ENCODE assay signal across 30 cellular contexts in the genomic region with DNA sequence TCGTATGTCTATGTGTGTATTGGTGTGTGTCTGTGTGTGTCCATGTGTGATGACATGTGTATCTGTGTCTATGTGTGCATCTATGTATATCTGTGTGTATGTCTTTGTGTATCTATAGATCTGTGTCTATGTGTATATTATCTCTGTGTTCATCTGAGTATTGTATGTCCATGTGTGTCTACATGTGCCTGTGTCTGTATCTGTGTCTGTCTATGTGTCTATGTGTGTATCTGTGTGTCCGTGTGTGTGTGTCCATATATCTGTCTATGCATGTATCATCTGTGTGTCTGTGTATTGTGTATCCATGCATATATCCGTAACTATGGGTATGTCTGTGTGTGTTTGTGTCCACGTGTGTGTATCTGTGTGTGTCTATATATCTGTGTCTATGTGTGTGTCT. TPM values are rescaled to one million over a fixed set of nuclear protein-coding genes. Genes with fewer than 3 reads are reported as not detected.
DNase-seq lines count a peak whose midpoint lies in the region; ATAC-seq, FAIRE-seq and TF ChIP-seq lines count a peak whose summit lies in the region.
"Had no signal": no experiment of that assay in that cellular context is flagged by ENCODE, and none has a peak within 500 bp of the region (broad histone marks: within the 10 kb centered on the region; RNA-seq: fewer than 3 reads in every experiment).

No MANE protein-coding gene starts in this region.

- no peaks in the 10 kb centered on the region for H3K9me3 ChIP-seq in HepG2 (ENCODE audit: low read length)
- H3K9me3 ChIP-seq in right lobe of liver: no peaks in the 10 kb centered on the region
- H3K9me3 ChIP-seq: BLaER1 had no signal

- TF ChIP-seq EP300 in HepG2 (IDR thresholded peaks at IDR 0.05; ENCODE audit: low read depth in 2 of 2, low read length in 2 of 2) (no peak), HepG2 (CRISPR knock-in tag; IDR thresholded peaks at IDR 0.05; ENCODE audit: borderline replicate concordance) (no peak)

- WGBS in HepG2 (ENCODE audit: low lambda C conversion rate): 54% methylated on average over 4 of the region's 4 CpGs
- 65% methylated on average over 4 of the region's 4 CpGs for WGBS in right lobe of liver (ENCODE audit: insufficient coverage, low coverage, low lambda C conversion rate, missing lambda C conversion rate)

- H4K20me1 ChIP-seq in HepG2 (ENCODE audit: insufficient read depth, low read length): no peaks in the 10 kb centered on the region

- DNase-seq in HepG2 (ENCODE audit: low spot score) (no peak), right lobe of liver (no peak), urothelium cell line (ENCODE audit: low spot score) (no peak), left cardiac atrium (no peak), AML-193 (lab: John Stamatoyannopoulos, UW) (no peak)
- DNase-seq in activated CD4-positive, alpha-beta T cell treated with anti-CD3 and anti-CD28 coated beads, Interleukin-2, amount 50 U/mL, for 1 hour: no peak
- DNase-seq: CD4-positive, alpha-beta T cell; DMS 273 treated with DMSO at 0.1 percent for 48 hours; DMS79; EL; GDM1; Kasumi-1; NCI-H1092 treated with DMSO at 0.1 percent for 48 hours; NCI-H1436; NCI-H187; NCI-H2081 treated with DMSO at 0.1 percent for 48 hours; NCI-H2171; NCI-H226; NCI-H510A; NCI-H69 had no signal

- H3K4me3 Mint-ChIP-seq in brain (peak overlapping the region; percentile 1 to 92 (median 15)), nephron (peak overlapping the region; percentile 40 to 68 (median 65))

- H3K27me3 ChIP-seq in HepG2 (ENCODE audit: control insufficient read depth in 1 of 2, insufficient read depth in 2 of 2, low read length in 2 of 2) (peaks cover 5 to 50% of the 10 kb centered on the region in 2 experiments; a peak in 4 of 5 replicates), right lobe of liver (no peaks in the 10 kb centered on the region)

- H3K27ac ChIP-seq in HepG2 (ENCODE audit: extremely low read length, insufficient read depth, low read length) (no peak overlapping the region), right lobe of liver (no peak overlapping the region)
- H3K27ac ChIP-seq: 22Rv1, SJSA1 had no signal

- H3K4me3 ChIP-seq in HepG2 (replicated peaks in 1 of 3; ENCODE audit: insufficient read depth in 1 of 3, low read depth in 2 of 3, low read length in 3 of 3): no peak overlapping the region
- no peak overlapping the region for H3K4me3 ChIP-seq in right lobe of liver
- H3K4me3 ChIP-seq: BLaER1, K562, SJSA1 had no signal

- H2AFZ ChIP-seq in HepG2 (ENCODE audit: low read length): no peak overlapping the region

- ATAC-seq in HepG2: no peak
- no peak for ATAC-seq in right lobe of liver
- ATAC-seq in left cardiac atrium: no peak
- ATAC-seq: K562, Right ventricle myocardium inferior had no signal

- peaks cover 0 to 3% (median 0%) of the 10 kb centered on the region in 5 experiments for H3K9me3 Mint-ChIP-seq in brain
- no peaks in the 10 kb centered on the region for H3K9me3 Mint-ChIP-seq in nephron
- H3K9me3 Mint-ChIP-seq: CD4-positive, alpha-beta T cell had no signal

- TF ChIP-seq CTCF in HepG2 (CRISPR knock-in tag; IDR thresholded peaks at IDR 0.05) (no peak), right lobe of liver (IDR thresholded peaks at IDR 0.05) (no peak), brain (conservative IDR thresholded peaks at IDR 0.05) (no peak), nephron (IDR thresholded peaks at IDR 0.05; ENCODE audit: unreplicated experiment in 3 of 3) (no peak)

- TF ChIP-seq POLR2A in HepG2 (IDR thresholded peaks at IDR 0.05; ENCODE audit: insufficient read depth in 1 of 2, low read depth in 2 of 2, low read length in 2 of 2) (no peak), right lobe of liver (IDR thresholded peaks at IDR 0.05) (no peak)

- H3K27ac Mint-ChIP-seq in brain: peak overlapping the region; percentile 3 to 99 (median 40)
- H3K27ac Mint-ChIP-seq in nephron: peak overlapping the region; percentile 39 to 98 (median 62)
- H3K27ac Mint-ChIP-seq: CD4-positive, alpha-beta T cell had no signal

- in situ Hi-C loops in HepG2 (cut with HindIII; ENCODE audit: extremely low pct_ligation_motif_present, low pct_unique_long_range_greater_than_20kb): no loop called here

- FAIRE-seq in HepG2 (lab: Jason Lieb, UNC) (no peak), urothelium cell line (lab: Jason Lieb, UNC) (peak; percentile 99)
- FAIRE-seq: GM12891, H54 had no signal

- POLR2A ChIA-PET in HepG2 (lab: Yijun Ruan, JAX): no interaction called here

- H3K4me1 Mint-ChIP-seq in brain (peaks cover 44% of the 10 kb centered on the region), nephron (peaks cover 47% of the 10 kb centered on the region)

- CTCF ChIA-PET in HepG2 (lab: Yijun Ruan, JAX; ENCODE audit: low intra/inter-chr PET ratio, low total read pairs): no interaction called here

- no peak for TF ChIP-seq RAD21 in HepG2 (CRISPR knock-in tag; IDR thresholded peaks at IDR 0.05)

- no peaks in the 10 kb centered on the region for H3K79me2 ChIP-seq in HepG2 (ENCODE audit: insufficient read depth, low read length)

- H3K27me3 Mint-ChIP-seq in brain (peaks cover 6% of the 10 kb centered on the region), nephron (ENCODE audit: low read depth) (peaks cover 4% of the 10 kb centered on the region)

- no peak overlapping the region for H3K9ac ChIP-seq in HepG2 (ENCODE audit: insufficient read depth, low read depth, low read length)

- no TSS peak for BruUV-seq in HepG2 (replicated peaks; lab: Mats Ljungman, UMichigan)

- H3K36me3 ChIP-seq in HepG2 (replicated peaks in 1 of 2; ENCODE audit: control insufficient read depth in 1 of 2, insufficient read depth in 2 of 2, low read length in 2 of 2) (no peaks in the 10 kb centered on the region), right lobe of liver (no peaks in the 10 kb centered on the region)
- H3K36me3 ChIP-seq: BLaER1, SJSA1 had no signal

- H3K4me2 ChIP-seq in HepG2 (ENCODE audit: low read depth, low read length): no peak overlapping the region

- peaks cover 4% of the 10 kb centered on the region; the same call in 1 of the 2 replicates for H3K4me1 ChIP-seq in HepG2 (ENCODE audit: insufficient read depth, low read length)
- no peaks in the 10 kb centered on the region for H3K4me1 ChIP-seq in right lobe of liver

- H3K36me3 Mint-ChIP-seq in brain: no peaks in the 10 kb centered on the region
- no peaks in the 10 kb centered on the region for H3K36me3 Mint-ChIP-seq in nephron (ENCODE audit: low read depth)

- intact Hi-C loops in HepG2 (cut with micrococcal nuclease; ENCODE audit: unreplicated experiment) (no loop called here), right lobe of liver (cut with DNase I) (no loop called here), left cardiac atrium (cut with DNase I) (loop anchor here in 1 of 2 donors (5.0 kb wide), 1 partner anchor 37 kb away; no protein-coding TSS in a partner anchor)

TF ChIP-seq in HepG2, 621 proteins besides CTCF, POLR2A, EP300 and RAD21:
- TF ChIP-seq ATF2 (CRISPR knock-in tag; IDR thresholded peaks at IDR 0.05): no peak
- TF ChIP-seq, protein P1, sequence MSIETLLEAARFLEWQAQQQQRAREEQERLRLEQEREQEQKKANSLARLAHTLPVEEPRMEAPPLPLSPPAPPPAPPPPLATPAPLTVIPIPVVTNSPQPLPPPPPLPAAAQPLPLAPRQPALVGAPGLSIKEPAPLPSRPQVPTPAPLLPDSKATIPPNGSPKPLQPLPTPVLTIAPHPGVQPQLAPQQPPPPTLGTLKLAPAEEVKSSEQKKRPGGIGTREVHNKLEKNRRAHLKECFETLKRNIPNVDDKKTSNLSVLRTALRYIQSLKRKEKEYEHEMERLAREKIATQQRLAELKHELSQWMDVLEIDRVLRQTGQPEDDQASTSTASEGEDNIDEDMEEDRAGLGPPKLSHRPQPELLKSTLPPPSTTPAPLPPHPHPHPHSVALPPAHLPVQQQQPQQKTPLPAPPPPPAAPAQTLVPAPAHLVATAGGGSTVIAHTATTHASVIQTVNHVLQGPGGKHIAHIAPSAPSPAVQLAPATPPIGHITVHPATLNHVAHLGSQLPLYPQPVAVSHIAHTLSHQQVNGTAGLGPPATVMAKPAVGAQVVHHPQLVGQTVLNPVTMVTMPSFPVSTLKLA (IDR thresholded peaks at IDR 0.05): peak; percentile 93

RNA-seq across cellular contexts. Expression of gene FAM20C, which starts 2.7 kb away (rescaled TPM):
- 14.5 and 19.9 TPM in 2 replicates for total RNA-seq in HepG2 (2016; rRNA removed; fragmentation: Illumina TruSeq; extraction: Trizol)
- 4.8 and 5.5 TPM in 2 replicates for total RNA-seq in HepG2 (2016; cell fraction: cytosol; rRNA removed; fragmentation: Illumina TruSeq; extraction: Trizol; ENCODE audit: low read depth)
- 12.0 and 18.5 TPM in 2 replicates for total RNA-seq in HepG2 (2016; cell fraction: insoluble cytoplasmic fraction; rRNA removed; fragmentation: Illumina TruSeq; extraction: Trizol)
- total RNA-seq in HepG2 (2016; cell fraction: membrane; rRNA removed; fragmentation: Illumina TruSeq; extraction: Trizol): 11.5 and 11.6 TPM in 2 replicates
- 20.5 and 24.2 TPM in 2 replicates for total RNA-seq in HepG2 (2016; cell fraction: nucleus; rRNA removed; fragmentation: Illumina TruSeq; extraction: Trizol)
- 11.9 and 15.3 TPM in 2 replicates for polyA plus RNA-seq in HepG2 (2011; rRNA removed)
- 13.7 and 17.5 TPM in 2 replicates for polyA plus RNA-seq in HepG2 (2011; cell fraction: cytosol; rRNA removed)
- polyA plus RNA-seq in HepG2 (2011; cell fraction: nucleus; rRNA removed): 24.6 and 26.4 TPM in 2 replicates
- 15.4 and 23.9 TPM in 2 replicates for polyA plus RNA-seq in HepG2 (2012)
- 2.8 and 3.2 TPM in 2 replicates for polyA plus RNA-seq in HepG2 (2016; cell fraction: cytosol; fragmentation: Illumina TruSeq; extraction: Trizol; ENCODE audit: low read depth)
- 18.9 and 20.0 TPM in 2 replicates for polyA plus RNA-seq in HepG2 (2016; cell fraction: insoluble cytoplasmic fraction; fragmentation: Illumina TruSeq; extraction: Trizol; ENCODE audit: low read depth)
- polyA plus RNA-seq in HepG2 (2016; cell fraction: membrane; fragmentation: Illumina TruSeq; extraction: Trizol; ENCODE audit: low read depth): 10.0 and 10.7 TPM in 2 replicates
- polyA plus RNA-seq in HepG2 (2016; cell fraction: nucleus; fragmentation: Illumina TruSeq; extraction: Trizol; ENCODE audit: insufficient read depth, low read depth): 38.8 and 44.3 TPM in 2 replicates
- polyA minus RNA-seq in HepG2 (2011; rRNA and poly(A)+ RNA removed; ENCODE audit: low replicate concordance): 8.9 and 24.8 TPM in 2 replicates
- polyA minus RNA-seq in HepG2 (2011; cell fraction: cytosol; rRNA and poly(A)+ RNA removed): 13.4 and 22.0 TPM in 2 replicates
- 14.4 and 19.6 TPM in 2 replicates for polyA minus RNA-seq in HepG2 (2011; cell fraction: nucleus; rRNA and poly(A)+ RNA removed)
- total RNA-seq in right lobe of liver: 10 to 100 TPM; 32.1 to 73.8 (median 57.3) TPM
- polyA plus RNA-seq in brain (ENCODE audit: insufficient read depth, low read depth, low replicate concordance): 20.8 TPM
- total RNA-seq in left cardiac atrium: 10 to 100 TPM; 30.7 to 62.5 TPM
- total RNA-seq: HT-29 had no signal
- polyA plus RNA-seq: K562 had no signal
